Comparison of ENCODE assay signal across 10 cellular contexts in the genomic region with DNA sequence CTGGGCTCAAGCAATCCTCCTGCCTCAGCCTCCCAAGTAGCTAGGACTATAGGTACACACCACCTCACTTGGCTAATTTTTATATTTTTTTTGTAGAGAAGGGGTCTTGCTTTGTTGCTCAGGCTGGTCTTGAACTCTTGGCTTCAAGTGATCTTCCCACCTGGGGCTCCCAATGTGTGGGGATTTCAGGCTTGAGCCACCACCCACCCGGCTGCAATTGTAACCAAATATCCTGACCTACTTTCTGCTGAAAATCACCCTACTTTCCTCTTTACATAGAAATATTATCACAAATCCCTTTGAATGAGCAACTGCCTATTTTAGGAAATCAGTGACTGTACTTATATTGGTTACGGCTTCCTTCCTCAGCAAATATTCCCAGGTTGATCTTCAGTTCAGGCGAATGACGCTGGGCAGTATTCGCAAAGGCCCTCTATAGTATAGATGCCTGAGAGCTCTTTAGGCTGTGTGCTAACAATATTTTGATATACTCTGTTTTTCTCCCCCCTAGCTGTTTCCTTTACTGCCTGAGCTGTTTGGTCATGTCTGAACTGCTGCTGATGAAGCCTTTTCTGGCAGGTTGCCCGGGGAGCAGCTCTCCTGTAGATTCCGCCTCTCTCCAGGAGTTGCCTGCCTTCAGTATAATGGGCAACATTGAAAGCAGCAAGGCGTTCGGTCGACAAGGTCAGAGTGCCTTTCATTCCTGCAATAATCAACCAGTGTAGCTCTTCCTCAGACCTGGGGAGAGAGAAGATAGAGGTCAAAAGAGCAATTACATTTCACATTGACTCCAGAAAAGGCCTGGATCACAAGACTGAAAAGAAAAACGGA. TPM values are rescaled to one million over a fixed set of nuclear protein-coding genes. Genes with fewer than 3 reads are reported as not detected.
DNase-seq lines count a peak whose midpoint lies in the region; ATAC-seq and TF ChIP-seq lines count a peak whose summit lies in the region.
"Had no signal": no experiment of that assay in that cellular context is flagged by ENCODE, and none has a peak within 500 bp of the region (broad histone marks: within the 10 kb centered on the region; RNA-seq: fewer than 3 reads in every experiment).

No MANE protein-coding gene starts in this region.

- peaks cover 8% of the 10 kb centered on the region for H3K4me1 ChIP-seq in parathyroid adenoma

- peak overlapping the region; percentile 43 for H2AFZ ChIP-seq in parathyroid adenoma

- peaks cover 19% of the 10 kb centered on the region for H3K4me1 Mint-ChIP-seq in glutamatergic neuron (ENCODE audit: low read depth, unreplicated experiment)
- no peaks in the 10 kb centered on the region for H3K4me1 Mint-ChIP-seq in activated naive CD8-positive, alpha-beta T cell treated with anti-CD3 and anti-CD28 coated beads, Interleukin-2, amount 50 U/mL, for 24 hours

- no peak overlapping the region for H3K27ac Mint-ChIP-seq in glutamatergic neuron (ENCODE audit: unreplicated experiment)
- H3K27ac Mint-ChIP-seq in activated naive CD8-positive, alpha-beta T cell treated with anti-CD3 and anti-CD28 coated beads, Interleukin-2, amount 50 U/mL, for 24 hours: no peak overlapping the region

- H3K9me3 ChIP-seq in MG63 (no peaks in the 10 kb centered on the region), parathyroid adenoma (ENCODE audit: control insufficient read depth, low read length) (no peaks in the 10 kb centered on the region)
- H3K9me3 ChIP-seq: upper lobe of left lung had no signal

- no peak overlapping the region for H3K4me3 ChIP-seq in MG63
- no peak overlapping the region for H3K4me3 ChIP-seq in parathyroid adenoma (ENCODE audit: low read depth, low read length)
- H3K4me3 ChIP-seq: upper lobe of left lung had no signal

- no peaks in the 10 kb centered on the region for H3K79me2 ChIP-seq in parathyroid adenoma

- no peak for ATAC-seq in HG02981 (IDR thresholded peaks at IDR 0.05; ENCODE audit: unreplicated experiment)
- no peak for ATAC-seq in activated naive CD8-positive, alpha-beta T cell treated with anti-CD3 and anti-CD28 coated beads, Interleukin-2, amount 50 U/mL, for 24 hours

- DNase-seq in MG63 (peak; percentile 63), SHP77 treated with DMSO at 0.1 percent for 48 hours (lab: John Stamatoyannopoulos, UW) (peak; percentile 94), glutamatergic neuron (peak; percentile 48)
- DNase-seq in activated naive CD8-positive, alpha-beta T cell treated with anti-CD3 and anti-CD28 coated beads, Interleukin-2, amount 50 U/mL, for 24 hours: no peak
- DNase-seq in stimulated activated naive CD4-positive, alpha-beta T cell (lab: John Stamatoyannopoulos, UW): no peak
- DNase-seq in activated CD4-positive, alpha-beta T cell treated with anti-CD3 and anti-CD28 coated beads, Interleukin-2, amount 50 U/mL, for 1 hour: no peak

- H3K27ac ChIP-seq in parathyroid adenoma: no peak overlapping the region
- H3K27ac ChIP-seq: HL-60, upper lobe of left lung had no signal

- H3K27me3 Mint-ChIP-seq in glutamatergic neuron (ENCODE audit: unreplicated experiment): no peaks in the 10 kb centered on the region
- H3K27me3 Mint-ChIP-seq in activated naive CD8-positive, alpha-beta T cell treated with anti-CD3 and anti-CD28 coated beads, Interleukin-2, amount 50 U/mL, for 24 hours: peaks cover 5% of the 10 kb centered on the region

- TF ChIP-seq CTCF in glutamatergic neuron (IDR thresholded peaks at IDR 0.05; ENCODE audit: partially characterized antibody, unreplicated experiment): no peak
- TF ChIP-seq CTCF in parathyroid adenoma (IDR thresholded peaks at IDR 0.05): no peak

- no peak overlapping the region for H3K9ac ChIP-seq in parathyroid adenoma

- no peaks in the 10 kb centered on the region for H3K36me3 Mint-ChIP-seq in glutamatergic neuron (ENCODE audit: unreplicated experiment)
- no peaks in the 10 kb centered on the region for H3K36me3 Mint-ChIP-seq in activated naive CD8-positive, alpha-beta T cell treated with anti-CD3 and anti-CD28 coated beads, Interleukin-2, amount 50 U/mL, for 24 hours (ENCODE audit: low read depth)

- H3K36me3 ChIP-seq in MG63 (no peaks in the 10 kb centered on the region), parathyroid adenoma (ENCODE audit: control insufficient read depth, insufficient read depth, low read length) (no peaks in the 10 kb centered on the region)
- H3K36me3 ChIP-seq: upper lobe of left lung had no signal

- H3K27me3 ChIP-seq in MG63 (no peaks in the 10 kb centered on the region), parathyroid adenoma (ENCODE audit: control insufficient read depth, insufficient read depth, low read length) (no peaks in the 10 kb centered on the region)
- H3K27me3 ChIP-seq: upper lobe of left lung had no signal

- no peak overlapping the region for H3K4me3 Mint-ChIP-seq in glutamatergic neuron (ENCODE audit: unreplicated experiment)
- H3K4me3 Mint-ChIP-seq in activated naive CD8-positive, alpha-beta T cell treated with anti-CD3 and anti-CD28 coated beads, Interleukin-2, amount 50 U/mL, for 24 hours: no peak overlapping the region

- peaks cover 4% of the 10 kb centered on the region for H3K9me3 Mint-ChIP-seq in glutamatergic neuron (ENCODE audit: unreplicated experiment)
- H3K9me3 Mint-ChIP-seq in activated naive CD8-positive, alpha-beta T cell treated with anti-CD3 and anti-CD28 coated beads, Interleukin-2, amount 50 U/mL, for 24 hours: peaks cover 3% of the 10 kb centered on the region

- peak overlapping the region; percentile 40 for H3K4me2 ChIP-seq in parathyroid adenoma (ENCODE audit: low read length)

RNA-seq across cellular contexts. Expression of a gene that starts 59.8 kb away (rescaled TPM):
- 4.7 and 7.5 TPM in 2 replicates for total RNA-seq in MG63 (2014; rRNA removed; shearing (Covaris generic); ENCODE audit: low replicate concordance)
- 161 TPM for total RNA-seq in glutamatergic neuron (ENCODE audit: unreplicated experiment)

Comparison
In these comparisons a context has a peak if more than half of its experiments do, and no peak if none do; other contexts are left out.
1. DNase-seq: peak in MG63 (single experiment), SHP77 treated with DMSO at 0.1 percent for 48 hours (single experiment) and glutamatergic neuron (single experiment); none in activated naive CD8-positive, alpha-beta T cell treated with anti-CD3 and anti-CD28 coated beads, Interleukin-2, amount 50 U/mL, for 24 hours (single experiment), stimulated activated naive CD4-positive, alpha-beta T cell (0 of 6) and activated CD4-positive, alpha-beta T cell treated with anti-CD3 and anti-CD28 coated beads, Interleukin-2, amount 50 U/mL, for 1 hour (single experiment).
2. RNA of a gene that starts 59.8 kb away (total RNA-seq): 161 TPM in glutamatergic neuron (single experiment); 4.7 to 7.5 TPM in MG63; every median in the first group is over 10 times any median in the second.